1 cellular context compared by ENCODE assay signal in genomic region chr12:101666017-101666728, GRCh38.
A peak's percentile ranks its signal among the peaks of the same experiment; 100 is the strongest.
TF ChIP-seq lines count a peak whose summit lies in the region.

No MANE protein-coding gene starts in this region.

TF ChIP-seq in K562, 482 proteins besides CTCF, POLR2A, EP300 and RAD21 (continued from another document):
- TF ChIP-seq, protein P1, sequence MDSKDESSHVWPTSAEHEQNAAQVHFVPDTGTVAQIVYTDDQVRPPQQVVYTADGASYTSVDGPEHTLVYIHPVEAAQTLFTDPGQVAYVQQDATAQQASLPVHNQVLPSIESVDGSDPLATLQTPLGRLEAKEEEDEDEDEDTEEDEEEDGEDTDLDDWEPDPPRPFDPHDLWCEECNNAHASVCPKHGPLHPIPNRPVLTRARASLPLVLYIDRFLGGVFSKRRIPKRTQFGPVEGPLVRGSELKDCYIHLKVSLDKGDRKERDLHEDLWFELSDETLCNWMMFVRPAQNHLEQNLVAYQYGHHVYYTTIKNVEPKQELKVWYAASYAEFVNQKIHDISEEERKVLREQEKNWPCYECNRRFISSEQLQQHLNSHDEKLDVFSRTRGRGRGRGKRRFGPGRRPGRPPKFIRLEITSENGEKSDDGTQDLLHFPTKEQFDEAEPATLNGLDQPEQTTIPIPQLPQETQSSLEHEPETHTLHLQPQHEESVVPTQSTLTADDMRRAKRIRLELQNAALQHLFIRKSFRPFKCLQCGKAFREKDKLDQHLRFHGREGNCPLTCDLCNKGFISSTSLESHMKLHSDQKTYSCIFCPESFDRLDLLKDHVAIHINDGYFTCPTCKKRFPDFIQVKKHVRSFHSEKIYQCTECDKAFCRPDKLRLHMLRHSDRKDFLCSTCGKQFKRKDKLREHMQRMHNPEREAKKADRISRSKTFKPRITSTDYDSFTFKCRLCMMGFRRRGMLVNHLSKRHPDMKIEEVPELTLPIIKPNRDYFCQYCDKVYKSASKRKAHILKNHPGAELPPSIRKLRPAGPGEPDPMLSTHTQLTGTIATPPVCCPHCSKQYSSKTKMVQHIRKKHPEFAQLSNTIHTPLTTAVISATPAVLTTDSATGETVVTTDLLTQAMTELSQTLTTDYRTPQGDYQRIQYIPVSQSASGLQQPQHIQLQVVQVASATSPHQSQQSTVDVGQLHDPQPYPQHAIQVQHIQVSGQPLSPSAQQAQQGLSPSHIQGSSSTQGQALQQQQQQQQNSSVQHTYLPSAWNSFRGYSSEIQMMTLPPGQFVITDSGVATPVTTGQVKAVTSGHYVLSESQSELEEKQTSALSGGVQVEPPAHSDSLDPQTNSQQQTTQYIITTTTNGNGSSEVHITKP (IDR thresholded peaks at IDR 0.05; ENCODE audit: partially characterized antibody), result peak; percentile 96
- no peak for TF ChIP-seq SMAD3 (CRISPR knock-in tag; conservative IDR thresholded peaks at IDR 0.05)
- TF ChIP-seq, protein P2, sequence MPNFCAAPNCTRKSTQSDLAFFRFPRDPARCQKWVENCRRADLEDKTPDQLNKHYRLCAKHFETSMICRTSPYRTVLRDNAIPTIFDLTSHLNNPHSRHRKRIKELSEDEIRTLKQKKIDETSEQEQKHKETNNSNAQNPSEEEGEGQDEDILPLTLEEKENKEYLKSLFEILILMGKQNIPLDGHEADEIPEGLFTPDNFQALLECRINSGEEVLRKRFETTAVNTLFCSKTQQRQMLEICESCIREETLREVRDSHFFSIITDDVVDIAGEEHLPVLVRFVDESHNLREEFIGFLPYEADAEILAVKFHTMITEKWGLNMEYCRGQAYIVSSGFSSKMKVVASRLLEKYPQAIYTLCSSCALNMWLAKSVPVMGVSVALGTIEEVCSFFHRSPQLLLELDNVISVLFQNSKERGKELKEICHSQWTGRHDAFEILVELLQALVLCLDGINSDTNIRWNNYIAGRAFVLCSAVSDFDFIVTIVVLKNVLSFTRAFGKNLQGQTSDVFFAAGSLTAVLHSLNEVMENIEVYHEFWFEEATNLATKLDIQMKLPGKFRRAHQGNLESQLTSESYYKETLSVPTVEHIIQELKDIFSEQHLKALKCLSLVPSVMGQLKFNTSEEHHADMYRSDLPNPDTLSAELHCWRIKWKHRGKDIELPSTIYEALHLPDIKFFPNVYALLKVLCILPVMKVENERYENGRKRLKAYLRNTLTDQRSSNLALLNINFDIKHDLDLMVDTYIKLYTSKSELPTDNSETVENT (CRISPR knock-in tag; IDR thresholded peaks at IDR 0.05), result no peak
- TF ChIP-seq CHD1 (IDR thresholded peaks at IDR 0.05; ENCODE audit: low read length), result no peak
- no peak for TF ChIP-seq PCBP2 (IDR thresholded peaks at IDR 0.05; ENCODE audit: low read depth, low read length, poor library complexity, severe bottlenecking)
- TF ChIP-seq, protein P3, sequence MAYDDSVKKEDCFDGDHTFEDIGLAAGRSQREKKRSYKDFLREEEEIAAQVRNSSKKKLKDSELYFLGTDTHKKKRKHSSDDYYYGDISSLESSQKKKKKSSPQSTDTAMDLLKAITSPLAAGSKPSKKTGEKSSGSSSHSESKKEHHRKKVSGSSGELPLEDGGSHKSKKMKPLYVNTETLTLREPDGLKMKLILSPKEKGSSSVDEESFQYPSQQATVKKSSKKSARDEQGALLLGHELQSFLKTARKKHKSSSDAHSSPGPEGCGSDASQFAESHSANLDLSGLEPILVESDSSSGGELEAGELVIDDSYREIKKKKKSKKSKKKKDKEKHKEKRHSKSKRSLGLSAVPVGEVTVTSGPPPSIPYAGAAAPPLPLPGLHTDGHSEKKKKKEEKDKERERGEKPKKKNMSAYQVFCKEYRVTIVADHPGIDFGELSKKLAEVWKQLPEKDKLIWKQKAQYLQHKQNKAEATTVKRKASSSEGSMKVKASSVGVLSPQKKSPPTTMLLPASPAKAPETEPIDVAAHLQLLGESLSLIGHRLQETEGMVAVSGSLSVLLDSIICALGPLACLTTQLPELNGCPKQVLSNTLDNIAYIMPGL (CRISPR knock-in tag; IDR thresholded peaks at IDR 0.05), result no peak
- no peak for TF ChIP-seq GTF2F1 (IDR thresholded peaks at IDR 0.05; ENCODE audit: low read depth, low read length)
- no peak for TF ChIP-seq ZNF212 (CRISPR knock-in tag; IDR thresholded peaks at IDR 0.05)
- TF ChIP-seq, protein P4, sequence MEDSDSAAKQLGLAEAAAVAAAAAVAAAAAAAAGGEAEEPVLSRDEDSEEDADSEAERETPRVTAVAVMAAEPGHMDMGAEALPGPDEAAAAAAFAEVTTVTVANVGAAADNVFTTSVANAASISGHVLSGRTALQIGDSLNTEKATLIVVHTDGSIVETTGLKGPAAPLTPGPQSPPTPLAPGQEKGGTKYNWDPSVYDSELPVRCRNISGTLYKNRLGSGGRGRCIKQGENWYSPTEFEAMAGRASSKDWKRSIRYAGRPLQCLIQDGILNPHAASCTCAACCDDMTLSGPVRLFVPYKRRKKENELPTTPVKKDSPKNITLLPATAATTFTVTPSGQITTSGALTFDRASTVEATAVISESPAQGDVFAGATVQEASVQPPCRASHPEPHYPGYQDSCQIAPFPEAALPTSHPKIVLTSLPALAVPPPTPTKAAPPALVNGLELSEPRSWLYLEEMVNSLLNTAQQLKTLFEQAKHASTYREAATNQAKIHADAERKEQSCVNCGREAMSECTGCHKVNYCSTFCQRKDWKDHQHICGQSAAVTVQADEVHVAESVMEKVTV (CRISPR knock-in tag; IDR thresholded peaks at IDR 0.05), result no peak
- TF ChIP-seq, protein P5, sequence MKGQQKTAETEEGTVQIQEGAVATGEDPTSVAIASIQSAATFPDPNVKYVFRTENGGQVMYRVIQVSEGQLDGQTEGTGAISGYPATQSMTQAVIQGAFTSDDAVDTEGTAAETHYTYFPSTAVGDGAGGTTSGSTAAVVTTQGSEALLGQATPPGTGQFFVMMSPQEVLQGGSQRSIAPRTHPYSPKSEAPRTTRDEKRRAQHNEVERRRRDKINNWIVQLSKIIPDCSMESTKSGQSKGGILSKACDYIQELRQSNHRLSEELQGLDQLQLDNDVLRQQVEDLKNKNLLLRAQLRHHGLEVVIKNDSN (CRISPR knock-in tag; IDR thresholded peaks at IDR 0.05), result no peak
- TF ChIP-seq MNT (conservative IDR thresholded peaks at IDR 0.05), result no peak
TF ChIP-seq in K562: peak in this region for 2.
